Comparison of ENCODE assay signal across 1 cellular context in genomic region chr22:19429950-19430889, GRCh38.
TF ChIP-seq lines count a peak whose summit lies in the region.

No MANE protein-coding gene starts in this region.

TF ChIP-seq in IMR-90, 13 proteins besides CTCF, POLR2A, EP300 and RAD21:
- TF ChIP-seq CEBPB (IDR thresholded peaks at IDR 0.05; ENCODE audit: low read depth, low read length) (peak; percentile 64), RFX5 (IDR thresholded peaks at IDR 0.05; ENCODE audit: low read depth, low read length) (no peak)
TF ChIP-seq in IMR-90: peak in this region for 1.
